22 cellular contexts compared by ENCODE assay signal in genomic region chr6:72424476-72424875, GRCh38.
DNase-seq lines count a peak whose midpoint lies in the region; ATAC-seq and TF ChIP-seq lines count a peak whose summit lies in the region.
"Had no signal": no experiment of that assay in that cellular context is flagged by ENCODE, and none has a peak within 500 bp of the region (broad histone marks: within the 10 kb centered on the region; RNA-seq: fewer than 3 reads in every experiment).

No MANE protein-coding gene starts in this region.

- H3K79me2 ChIP-seq in smooth muscle cell (ENCODE audit: low read depth) = no peaks in the 10 kb centered on the region

- no peaks in the 10 kb centered on the region for H4K20me1 ChIP-seq in smooth muscle cell (ENCODE audit: low read depth)
- H4K20me1 ChIP-seq: BLaER1 treated with 17β-estradiol and CSF1 and Interleukin-3, amounts not matched to agents 10 nM and 100 nM had no signal

- no peaks in the 10 kb centered on the region for H3K27me3 ChIP-seq in smooth muscle cell (ENCODE audit: low read depth)
- H3K27me3 ChIP-seq: BLaER1 treated with 17β-estradiol and CSF1 and Interleukin-3, amounts not matched to agents 10 nM and 100 nM; SJSA1 had no signal

- DNase-seq in HFFc6 = no peak
- peak; percentile 76 for DNase-seq in SK-MEL-5 (ENCODE audit: low read depth, low spot score)
- peak; percentile 33 for DNase-seq in foreskin melanocyte
- no peak for DNase-seq in smooth muscle cell (lab: John Stamatoyannopoulos, UW; ENCODE audit: unreplicated experiment)
- no peak for DNase-seq in effector memory CD8-positive, alpha-beta T cell
- DNase-seq in SKM-1 treated with dmso at 0.1 percent for 144 hours (lab: John Stamatoyannopoulos, UW; ENCODE audit: unreplicated experiment) = no peak
- DNase-seq: ACHN; CD4-positive, alpha-beta memory T cell; DMS153; GOT3; HCEC 1CT; KG1; NCI-H1105; NCI-H2081 treated with DMSO at 0.1 percent for 48 hours; NCI-H2171 treated with DMSO at 0.1 percent for 48 hours; NCI-H526; OCI-M1 had no signal

- peaks cover 26% of the 10 kb centered on the region for H3K36me3 Mint-ChIP-seq in HFFc6 (ENCODE audit: low read depth)
- no peaks in the 10 kb centered on the region for H3K36me3 Mint-ChIP-seq in effector memory CD8-positive, alpha-beta T cell (ENCODE audit: insufficient read depth)
- H3K36me3 Mint-ChIP-seq: CD4-positive, alpha-beta memory T cell had no signal

- peak overlapping the region; percentile 89; the same call in 1 of the 2 replicates for H3K27ac Mint-ChIP-seq in HFFc6
- H3K27ac Mint-ChIP-seq in effector memory CD8-positive, alpha-beta T cell = no peak overlapping the region
- H3K27ac Mint-ChIP-seq: CD4-positive, alpha-beta memory T cell had no signal

- H3K4me1 ChIP-seq in smooth muscle cell (ENCODE audit: low read depth) = no peaks in the 10 kb centered on the region
- H3K4me1 ChIP-seq: BLaER1 treated with 17β-estradiol and CSF1 and Interleukin-3, amounts not matched to agents 10 nM and 100 nM; SJSA1 had no signal

- H3K27me3 Mint-ChIP-seq in HFFc6 (ENCODE audit: insufficient read depth) = no peaks in the 10 kb centered on the region
- peaks cover 24 to 36% of the 10 kb centered on the region in 2 donors for H3K27me3 Mint-ChIP-seq in effector memory CD8-positive, alpha-beta T cell

- TF ChIP-seq CTCF in HFFc6 (IDR thresholded peaks at IDR 0.05) (no peak), smooth muscle cell (IDR thresholded peaks at IDR 0.05; ENCODE audit: borderline replicate concordance, insufficient read depth, poor library complexity, severe bottlenecking) (no peak)

- H3K4me3 Mint-ChIP-seq in HFFc6 = no peak overlapping the region
- H3K4me3 Mint-ChIP-seq in effector memory CD8-positive, alpha-beta T cell = no peak overlapping the region
- H3K4me3 Mint-ChIP-seq: CD4-positive, alpha-beta memory T cell had no signal

- in situ Hi-C loops in SK-MEL-5 (cut with HindIII; ENCODE audit: low pct_unique_long_range_greater_than_20kb, low sequenced_read_pairs) = no loop called here

- H3F3A ChIP-seq in smooth muscle cell (ENCODE audit: low read depth) = no peaks in the 10 kb centered on the region

- peaks cover 68% of the 10 kb centered on the region for H3K4me1 Mint-ChIP-seq in HFFc6 (ENCODE audit: low read depth)
- H3K4me1 Mint-ChIP-seq in effector memory CD8-positive, alpha-beta T cell (ENCODE audit: low read depth in 2 of 2) = no peaks in the 10 kb centered on the region
- H3K4me1 Mint-ChIP-seq: CD4-positive, alpha-beta memory T cell had no signal

- H3K9ac ChIP-seq in smooth muscle cell (ENCODE audit: low read depth) = no peak overlapping the region
- H3K9ac ChIP-seq: BLaER1 treated with 17β-estradiol and CSF1 and Interleukin-3, amounts not matched to agents 10 nM and 100 nM had no signal

- H3K27ac ChIP-seq in smooth muscle cell (ENCODE audit: low read depth) = no peak overlapping the region
- H3K27ac ChIP-seq: BLaER1 treated with 17β-estradiol and CSF1 and Interleukin-3, amounts not matched to agents 10 nM and 100 nM; HL-60; SJSA1 had no signal

- H3K4me3 ChIP-seq in smooth muscle cell = no peak overlapping the region
- H3K4me3 ChIP-seq: BLaER1 treated with 17β-estradiol and CSF1 and Interleukin-3, amounts not matched to agents 10 nM and 100 nM; SJSA1 had no signal

- peak overlapping the region; percentile 53 for H3K4me2 ChIP-seq in smooth muscle cell
- H3K4me2 ChIP-seq: BLaER1 treated with 17β-estradiol and CSF1 and Interleukin-3, amounts not matched to agents 10 nM and 100 nM had no signal

- no peaks in the 10 kb centered on the region for H3K9me3 ChIP-seq in smooth muscle cell (replicated peaks; ENCODE audit: low read depth)
- H3K9me3 ChIP-seq: BLaER1 treated with 17β-estradiol and CSF1 and Interleukin-3, amounts not matched to agents 10 nM and 100 nM; SJSA1 had no signal

- peaks cover 22% of the 10 kb centered on the region for H3K9me3 Mint-ChIP-seq in HFFc6
- H3K9me3 Mint-ChIP-seq in effector memory CD8-positive, alpha-beta T cell = no peaks in the 10 kb centered on the region

- no peaks in the 10 kb centered on the region for H3K36me3 ChIP-seq in smooth muscle cell (ENCODE audit: low read depth)
- H3K36me3 ChIP-seq: BLaER1 treated with 17β-estradiol and CSF1 and Interleukin-3, amounts not matched to agents 10 nM and 100 nM; SJSA1 had no signal

- H2AFZ ChIP-seq in smooth muscle cell (ENCODE audit: low read depth) = no peak overlapping the region

- WGBS in smooth muscle cell (ENCODE audit: low lambda C conversion rate) = 76% methylated on average over 1 of the region's 1 CpG

- no peak for ATAC-seq in HG03457 (IDR thresholded peaks at IDR 0.05; ENCODE audit: unreplicated experiment)
- no peak for ATAC-seq in effector memory CD8-positive, alpha-beta T cell (replicated peaks)
- ATAC-seq: Right ventricle myocardium inferior had no signal

Comparison
In these comparisons a context has a peak if more than half of its experiments do, and no peak if none do; other contexts are left out.
1. DNase-seq: peak in SK-MEL-5 (single experiment) and foreskin melanocyte (single experiment); none in HFFc6 (single experiment), smooth muscle cell (single experiment), effector memory CD8-positive, alpha-beta T cell (0 of 3) and SKM-1 treated with dmso at 0.1 percent for 144 hours (single experiment).